In genomic region chr9:37197158-37198033, GRCh38 we compare ENCODE assay signal across 1 cellular context.
TF ChIP-seq lines count a peak whose summit lies in the region.

No MANE protein-coding gene starts in this region.

TF ChIP-seq in K562, 482 proteins besides CTCF, POLR2A, EP300 and RAD21 (continued from another document and continues in another):
- TF ChIP-seq ZBTB11 (CRISPR knock-in tag; IDR thresholded peaks at IDR 0.05) (peak in 1 of 3 experiments; percentile 82; a peak in 2 of 6 replicates), MXD1 (CRISPR knock-in tag; IDR thresholded peaks at IDR 0.05; ENCODE audit: borderline replicate concordance, poor library complexity, severe bottlenecking) (no peak), PCBP2 (IDR thresholded peaks at IDR 0.05; ENCODE audit: low read depth, low read length, poor library complexity, severe bottlenecking) (no peak), RBFOX2 (IDR thresholded peaks at IDR 0.05; ENCODE audit: low read depth, low read length) (no peak), TCF7 (IDR thresholded peaks at IDR 0.05; ENCODE audit: borderline replicate concordance) (peak; percentile 81; the same call in 1 of the 2 replicates), HOXB6 (CRISPR knock-in tag; IDR thresholded peaks at IDR 0.05; ENCODE audit: borderline replicate concordance) (no peak), ZNF311 (CRISPR knock-in tag; IDR thresholded peaks at IDR 0.05) (peak; percentile 89), KDM4B (IDR thresholded peaks at IDR 0.05; ENCODE audit: borderline replicate concordance in 2 of 2, low read depth in 1 of 2) (no peak), BRCA1 (IDR thresholded peaks at IDR 0.05) (no peak), BRCA1 (CRISPR knock-in tag; IDR thresholded peaks at IDR 0.05) (no peak), ETV5 (CRISPR knock-in tag; IDR thresholded peaks at IDR 0.05; ENCODE audit: low read depth) (peak; percentile 69), ZKSCAN1 (IDR thresholded peaks at IDR 0.05; ENCODE audit: low read depth, low read length) (no peak), KHSRP (IDR thresholded peaks at IDR 0.05) (no peak), ZBTB2 (IDR thresholded peaks at IDR 0.05) (no peak), ZNF41 (CRISPR knock-in tag; conservative IDR thresholded peaks at IDR 0.05) (no peak), TEAD1 (CRISPR knock-in tag; IDR thresholded peaks at IDR 0.05) (peak; percentile 59 to 93; a peak in 1 of 4 replicates), BCOR (IDR thresholded peaks at IDR 0.05) (no peak), HNRNPK (IDR thresholded peaks at IDR 0.05; ENCODE audit: low read depth, low read length, poor library complexity, severe bottlenecking) (no peak), GMEB1 (CRISPR knock-in tag; IDR thresholded peaks at IDR 0.05) (no peak), FOSL1 (tag; conservative IDR thresholded peaks at IDR 0.05) (peak; percentile 60), SMARCA4 (IDR thresholded peaks at IDR 0.05) (no peak), SMAD2 (IDR thresholded peaks at IDR 0.05; ENCODE audit: low read depth, low read length) (no peak), GTF2E2 (tag; IDR thresholded peaks at IDR 0.05) (0 out of 2 replicates have a peak, but pooled peaks have one; percentile 36), USF1 (CRISPR knock-in tag; IDR thresholded peaks at IDR 0.05) (no peak), RFX1 (IDR thresholded peaks at IDR 0.05) (no peak), ZNF778 (CRISPR knock-in tag; IDR thresholded peaks at IDR 0.05) (no peak), MEIS2 (IDR thresholded peaks at IDR 0.05; ENCODE audit: partially characterized antibody) (no peak), E2F8 (IDR thresholded peaks at IDR 0.05; ENCODE audit: low read depth, partially characterized antibody) (no peak), NCOR1 (IDR thresholded peaks at IDR 0.05) (peak; percentile 99), CBFA2T2 (conservative IDR thresholded peaks at IDR 0.05) (no peak), IFI16 (CRISPR knock-in tag; IDR thresholded peaks at IDR 0.05) (no peak; the same call in 1 of the 2 replicates), ZNF12 (CRISPR knock-in tag; IDR thresholded peaks at IDR 0.05) (no peak), DNMT1 (IDR thresholded peaks at IDR 0.05) (no peak), SFPQ (IDR thresholded peaks at IDR 0.05; ENCODE audit: low read depth, low read length) (no peak), ZNF280B (CRISPR knock-in tag; IDR thresholded peaks at IDR 0.05) (no peak), ZNF431 (CRISPR knock-in tag; IDR thresholded peaks at IDR 0.05) (no peak), ZNF445 (CRISPR knock-in tag; IDR thresholded peaks at IDR 0.05; ENCODE audit: low read depth) (no peak), E2F5 (CRISPR knock-in tag; IDR thresholded peaks at IDR 0.05) (no peak), RB1 (IDR thresholded peaks at IDR 0.05; ENCODE audit: low read depth) (no peak), NR1H2 (CRISPR knock-in tag; IDR thresholded peaks at IDR 0.05) (no peak), ZKSCAN8 (CRISPR knock-in tag; IDR thresholded peaks at IDR 0.05) (peak; percentile 85), RFX7 (CRISPR knock-in tag; IDR thresholded peaks at IDR 0.05) (no peak), ZNF384 (IDR thresholded peaks at IDR 0.05; ENCODE audit: low read depth, low read length) (no peak; the same call in 1 of the 2 replicates), THRAP3 (IDR thresholded peaks at IDR 0.05; ENCODE audit: borderline replicate concordance) (no peak), ZNF764 (CRISPR knock-in tag; IDR thresholded peaks at IDR 0.05; ENCODE audit: low read depth) (no peak), CREB3 (tag; conservative IDR thresholded peaks at IDR 0.05; ENCODE audit: low read depth) (peak; percentile 89), MAZ (CRISPR knock-in tag; conservative IDR thresholded peaks at IDR 0.05 in 1 of 2, IDR thresholded peaks at IDR 0.05 in 1 of 2) (peak; percentile 57 to 72; a peak in 3 of 4 replicates), ZNF511 (CRISPR knock-in tag; IDR thresholded peaks at IDR 0.05) (no peak)
